1 cellular context compared by ENCODE assay signal in the genomic region with DNA sequence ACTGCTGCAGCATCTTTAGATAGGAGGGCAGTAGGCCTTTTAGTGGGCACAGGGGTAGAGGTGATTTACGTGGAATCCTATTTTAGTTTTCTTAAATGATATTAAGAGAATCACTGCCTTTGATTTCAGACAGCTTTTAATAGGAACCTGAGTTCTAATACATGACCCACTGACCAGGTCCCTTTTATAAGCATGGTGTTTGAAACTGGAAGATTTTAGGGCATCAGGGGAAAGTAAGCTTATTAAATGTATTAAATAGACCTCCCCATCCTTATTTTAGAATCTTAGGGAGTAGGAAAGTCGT.
TF ChIP-seq lines count a peak whose summit lies in the region.

No MANE protein-coding gene starts in this region.

TF ChIP-seq in HEK293, 187 proteins besides CTCF, POLR2A, EP300 and RAD21 (continued from another document):
- TF ChIP-seq, protein P1, sequence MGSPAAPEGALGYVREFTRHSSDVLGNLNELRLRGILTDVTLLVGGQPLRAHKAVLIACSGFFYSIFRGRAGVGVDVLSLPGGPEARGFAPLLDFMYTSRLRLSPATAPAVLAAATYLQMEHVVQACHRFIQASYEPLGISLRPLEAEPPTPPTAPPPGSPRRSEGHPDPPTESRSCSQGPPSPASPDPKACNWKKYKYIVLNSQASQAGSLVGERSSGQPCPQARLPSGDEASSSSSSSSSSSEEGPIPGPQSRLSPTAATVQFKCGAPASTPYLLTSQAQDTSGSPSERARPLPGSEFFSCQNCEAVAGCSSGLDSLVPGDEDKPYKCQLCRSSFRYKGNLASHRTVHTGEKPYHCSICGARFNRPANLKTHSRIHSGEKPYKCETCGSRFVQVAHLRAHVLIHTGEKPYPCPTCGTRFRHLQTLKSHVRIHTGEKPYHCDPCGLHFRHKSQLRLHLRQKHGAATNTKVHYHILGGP (tag by site-specific recombination; IDR thresholded peaks at IDR 0.05), result no peak
